In the genomic region with DNA sequence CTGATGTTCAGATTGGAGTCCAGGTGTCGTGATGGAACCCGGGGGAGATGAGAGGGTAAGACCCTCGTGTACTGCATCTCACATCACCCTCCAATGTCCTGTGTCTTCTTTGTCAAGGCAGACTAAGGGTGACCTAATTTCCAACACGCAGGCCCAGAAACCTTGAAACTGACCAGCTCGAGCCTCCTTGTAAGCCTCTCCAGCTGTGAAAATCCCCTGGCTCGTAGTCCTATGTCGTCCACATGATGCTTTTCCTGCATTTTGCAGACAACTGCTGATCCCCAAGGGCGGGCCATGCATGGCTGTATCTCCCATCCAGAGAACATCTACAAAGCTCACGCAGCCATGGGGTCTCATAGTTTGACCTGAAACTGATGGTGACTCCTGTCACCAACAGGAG, we compare ENCODE assay signal across 11 cellular contexts.
DNase-seq lines count a peak whose midpoint lies in the region; ATAC-seq and TF ChIP-seq lines count a peak whose summit lies in the region.
"Had no signal": no experiment of that assay in that cellular context is flagged by ENCODE, and none has a peak within 500 bp of the region (broad histone marks: within the 10 kb centered on the region; RNA-seq: fewer than 3 reads in every experiment).

No MANE protein-coding gene starts in this region.

- DNase-seq in DMS 273 (lab: John Stamatoyannopoulos, UW; ENCODE audit: unreplicated experiment) = peak; percentile 70
- no peak for DNase-seq in DMS 273 treated with DMSO at 0.1 percent for 48 hours (lab: John Stamatoyannopoulos, UW)
- DNase-seq in dermis blood vessel endothelial cell = peak; percentile 55
- peak; percentile 36 for DNase-seq in testis
- no peak for DNase-seq in stimulated activated CD4-positive, alpha-beta T cell treated with anti-CD3 and anti-CD28 coated beads, Interleukin-4, amount 100 ng/mL, for 4 hours
- no peak for DNase-seq in chondrocyte (ENCODE audit: low spot score)
- DNase-seq: Kasumi-1, T-helper 9 cell had no signal

- peak overlapping the region; percentile 94 for H3K27ac ChIP-seq in mesodermal cell (ENCODE audit: low read depth, low read length, severe bottlenecking)
- peak overlapping the region; percentile 77 to 84 for H3K27ac ChIP-seq in testis
- H3K27ac ChIP-seq: 22Rv1 had no signal

- intact Hi-C loops in testis (cut with DNase I; ENCODE audit: low total_unique reads) = no loop called here

- H3K9me3 Mint-ChIP-seq in chondrocyte (ENCODE audit: low read depth) = peaks cover 26% of the 10 kb centered on the region

- H3K36me3 ChIP-seq in mesodermal cell (ENCODE audit: control insufficient read depth, insufficient read depth, low read length) (no peaks in the 10 kb centered on the region), testis (ENCODE audit: low read depth, missing control alignments) (no peaks in the 10 kb centered on the region)

- 72 to 80% methylated on average over 5 to 6 of the region's 9 CpGs for WGBS in mesodermal cell (ENCODE audit: insufficient coverage in 2 of 2), 2 experiments
- WGBS in testis, 2 donors = 45 to 60% methylated on average over 8 to 9 of the region's 9 CpGs

- peaks cover 11% of the 10 kb centered on the region for H3K36me3 Mint-ChIP-seq in chondrocyte (ENCODE audit: low read depth)

- no peaks in the 10 kb centered on the region for H3K27me3 Mint-ChIP-seq in chondrocyte (ENCODE audit: low read depth)

- H3K4me1 ChIP-seq in mesodermal cell (ENCODE audit: control insufficient read depth, insufficient read depth, low read length, poor library complexity, severe bottlenecking) = peaks cover 22% of the 10 kb centered on the region
- peaks cover 22% of the 10 kb centered on the region for H3K4me1 ChIP-seq in testis

- no peak for TF ChIP-seq POLR2A in testis (IDR thresholded peaks at IDR 0.05)

- H3K27ac Mint-ChIP-seq in chondrocyte (ENCODE audit: unreplicated experiment) = no peak overlapping the region

- H3K4me3 ChIP-seq in mesodermal cell (ENCODE audit: extremely low read depth, insufficient read depth, low read length, poor library complexity, severe bottlenecking) (no peak overlapping the region), testis (no peak overlapping the region)

- no peak overlapping the region for H3K4me3 Mint-ChIP-seq in chondrocyte (ENCODE audit: unreplicated experiment)

- no peak for TF ChIP-seq CTCF in testis (IDR thresholded peaks at IDR 0.05)
- no peak for TF ChIP-seq CTCF in chondrocyte (IDR thresholded peaks at IDR 0.05)

- H3K9me3 ChIP-seq in mesodermal cell (ENCODE audit: control insufficient read depth, low read length) (peaks cover 23% of the 10 kb centered on the region), testis (no peaks in the 10 kb centered on the region)

- H3K27me3 ChIP-seq in testis = no peaks in the 10 kb centered on the region

- peaks cover 30% of the 10 kb centered on the region for H3K4me1 Mint-ChIP-seq in chondrocyte (ENCODE audit: low read depth)

- no peak for ATAC-seq in GM19351 (IDR thresholded peaks at IDR 0.05; ENCODE audit: unreplicated experiment)

Comparison
In these comparisons a context has a peak if more than half of its experiments do, and no peak if none do; other contexts are left out.
1. DNase-seq: peak in DMS 273 (single experiment), dermis blood vessel endothelial cell (single experiment) and testis (single experiment); none in DMS 273 treated with DMSO at 0.1 percent for 48 hours (single experiment), stimulated activated CD4-positive, alpha-beta T cell treated with anti-CD3 and anti-CD28 coated beads, Interleukin-4, amount 100 ng/mL, for 4 hours (0 of 2) and chondrocyte (single experiment).